In the genomic region with DNA sequence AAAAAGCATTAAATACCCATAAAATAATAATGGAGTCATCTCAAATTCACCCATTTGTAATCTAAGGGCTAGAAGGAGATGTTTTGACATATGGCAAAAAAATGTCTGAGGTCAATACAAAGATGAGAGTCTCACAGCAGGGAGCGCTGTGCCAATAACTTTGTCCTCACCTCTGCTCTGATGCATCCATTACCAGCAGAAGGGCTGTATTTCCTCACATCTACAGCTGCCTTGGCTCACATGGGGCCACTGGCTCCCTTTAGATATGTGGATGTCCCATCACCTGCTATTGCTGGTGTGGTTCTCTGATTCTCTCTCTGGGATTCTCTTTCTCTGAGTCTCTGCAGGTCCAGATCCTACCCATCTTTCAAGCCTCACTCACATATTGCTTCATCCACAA, we compare ENCODE assay signal across 15 cellular contexts.
DNase-seq lines count a peak whose midpoint lies in the region; ATAC-seq and TF ChIP-seq lines count a peak whose summit lies in the region.
"Had no signal": no experiment of that assay in that cellular context is flagged by ENCODE, and none has a peak within 500 bp of the region (broad histone marks: within the 10 kb centered on the region; RNA-seq: fewer than 3 reads in every experiment).

No MANE protein-coding gene starts in this region.

- no peak for TF ChIP-seq POLR2A in GM18505 (IDR thresholded peaks at IDR 0.05; ENCODE audit: borderline replicate concordance, extremely low read depth, insufficient read depth, insufficient read length)

- H3K27ac Mint-ChIP-seq in T-helper 1 cell treated with Interleukin-12 subunit alpha and Interleukin-12 subunit beta and Interleukin-4 antibody, amounts not matched to agents 30 μg/mL and 1 μg/mL, for 36 hours, result peak overlapping the region; percentile 82
- peak overlapping the region; percentile 95 for H3K27ac Mint-ChIP-seq in activated CD8-positive, alpha-beta T cell treated with anti-CD3 and anti-CD28 coated beads for 36 hours
- peak overlapping the region; percentile 71 to 92 for H3K27ac Mint-ChIP-seq in natural killer cell
- H3K27ac Mint-ChIP-seq: CD8-positive, alpha-beta T cell; dendritic cell treated with granulocyte-macrophage colony-stimulating factor and Interleukin-4, amounts not matched to agents 40 ng/mL and 50 ng/mL, for 4 days had no signal

- CTCF ChIA-PET in activated CD8-positive, alpha-beta T cell treated with anti-CD3 and anti-CD28 coated beads for 36 hours (lab: Charles Lee), result interaction anchor here (0.9 to 1.2 kb wide), 2 partner anchors 26 to 153 kb away, joined by 3 read pairs; no protein-coding TSS in a partner anchor

- no peak for TF ChIP-seq CTCF in activated CD8-positive, alpha-beta T cell treated with anti-CD3 and anti-CD28 coated beads for 36 hours (IDR thresholded peaks at IDR 0.05)
- no peak for TF ChIP-seq CTCF in natural killer cell (IDR thresholded peaks at IDR 0.05)

- POLR2A ChIA-PET in activated CD8-positive, alpha-beta T cell treated with anti-CD3 and anti-CD28 coated beads for 36 hours (lab: Charles Lee), result interaction anchor here (0.9 to 1.5 kb wide), 4 partner anchors 13 to 50 kb away, joined by 3 to 7 read pairs (median 3); no protein-coding TSS in a partner anchor

- no peaks in the 10 kb centered on the region for H3K9me3 Mint-ChIP-seq in T-helper 1 cell treated with Interleukin-12 subunit alpha and Interleukin-12 subunit beta and Interleukin-4 antibody, amounts not matched to agents 30 μg/mL and 1 μg/mL, for 36 hours
- H3K9me3 Mint-ChIP-seq in activated CD8-positive, alpha-beta T cell treated with anti-CD3 and anti-CD28 coated beads for 36 hours, result no peaks in the 10 kb centered on the region
- no peaks in the 10 kb centered on the region for H3K9me3 Mint-ChIP-seq in natural killer cell
- H3K9me3 Mint-ChIP-seq: CD8-positive, alpha-beta T cell; dendritic cell treated with granulocyte-macrophage colony-stimulating factor and Interleukin-4, amounts not matched to agents 40 ng/mL and 50 ng/mL, for 4 days; naive thymus-derived CD8-positive, alpha-beta T cell had no signal

- no peak overlapping the region for H3K4me3 Mint-ChIP-seq in T-helper 1 cell treated with Interleukin-12 subunit alpha and Interleukin-12 subunit beta and Interleukin-4 antibody, amounts not matched to agents 30 μg/mL and 1 μg/mL, for 36 hours
- H3K4me3 Mint-ChIP-seq in activated CD8-positive, alpha-beta T cell treated with anti-CD3 and anti-CD28 coated beads for 36 hours, result no peak overlapping the region
- no peak overlapping the region for H3K4me3 Mint-ChIP-seq in natural killer cell
- H3K4me3 Mint-ChIP-seq: CD8-positive, alpha-beta T cell; dendritic cell treated with granulocyte-macrophage colony-stimulating factor and Interleukin-4, amounts not matched to agents 40 ng/mL and 50 ng/mL, for 4 days had no signal

- H3K27me3 Mint-ChIP-seq in T-helper 1 cell treated with Interleukin-12 subunit alpha and Interleukin-12 subunit beta and Interleukin-4 antibody, amounts not matched to agents 30 μg/mL and 1 μg/mL, for 36 hours (ENCODE audit: low read depth), result no peaks in the 10 kb centered on the region
- no peaks in the 10 kb centered on the region for H3K27me3 Mint-ChIP-seq in activated CD8-positive, alpha-beta T cell treated with anti-CD3 and anti-CD28 coated beads for 36 hours
- H3K27me3 Mint-ChIP-seq in natural killer cell (ENCODE audit: low read depth in 2 of 2), result no peaks in the 10 kb centered on the region
- H3K27me3 Mint-ChIP-seq: dendritic cell treated with granulocyte-macrophage colony-stimulating factor and Interleukin-4, amounts not matched to agents 40 ng/mL and 50 ng/mL, for 4 days; naive thymus-derived CD8-positive, alpha-beta T cell had no signal

- peaks cover 57% of the 10 kb centered on the region for H3K4me1 Mint-ChIP-seq in T-helper 1 cell treated with Interleukin-12 subunit alpha and Interleukin-12 subunit beta and Interleukin-4 antibody, amounts not matched to agents 30 μg/mL and 1 μg/mL, for 36 hours (ENCODE audit: low read depth)
- peaks cover 60% of the 10 kb centered on the region for H3K4me1 Mint-ChIP-seq in activated CD8-positive, alpha-beta T cell treated with anti-CD3 and anti-CD28 coated beads for 36 hours (ENCODE audit: low read depth)
- H3K4me1 Mint-ChIP-seq in natural killer cell, result peaks cover 55 to 58% of the 10 kb centered on the region in 2 donors

- H3K36me3 Mint-ChIP-seq in T-helper 1 cell treated with Interleukin-12 subunit alpha and Interleukin-12 subunit beta and Interleukin-4 antibody, amounts not matched to agents 30 μg/mL and 1 μg/mL, for 36 hours (ENCODE audit: low read depth), result peaks cover 38% of the 10 kb centered on the region
- H3K36me3 Mint-ChIP-seq in activated CD8-positive, alpha-beta T cell treated with anti-CD3 and anti-CD28 coated beads for 36 hours (ENCODE audit: low read depth), result peaks cover 43% of the 10 kb centered on the region
- H3K36me3 Mint-ChIP-seq in natural killer cell, result no peaks in the 10 kb centered on the region

- intact Hi-C loops in activated CD8-positive, alpha-beta T cell treated with anti-CD3 and anti-CD28 coated beads for 36 hours (cut with micrococcal nuclease), result loop anchor here (10.0 kb wide), 1 partner anchor 224 kb away; no protein-coding TSS in a partner anchor
- intact Hi-C loops in natural killer cell (cut with micrococcal nuclease), result no loop called here

- DNase-seq in T-helper 1 cell (no peak), ELR (ENCODE audit: low read depth) (peak; percentile 22), natural killer cell (no peak), dermis blood vessel endothelial cell (no peak)
- no peak for DNase-seq in activated CD8-positive, alpha-beta T cell treated with anti-CD3 and anti-CD28 coated beads for 36 hours
- DNase-seq: CD8-positive, alpha-beta T cell; Kasumi-1; naive thymus-derived CD8-positive, alpha-beta T cell; NCI-H1694; NCI-H446; stomach had no signal

- ATAC-seq in activated CD8-positive, alpha-beta T cell treated with anti-CD3 and anti-CD28 coated beads for 36 hours, result no peak
- ATAC-seq in natural killer cell (no peak), GM18505 (IDR thresholded peaks at IDR 0.05; ENCODE audit: unreplicated experiment) (no peak), HG03175 (IDR thresholded peaks at IDR 0.05; ENCODE audit: unreplicated experiment) (no peak)
- ATAC-seq: CD8-positive, alpha-beta T cell; naive thymus-derived CD8-positive, alpha-beta T cell had no signal
